1 cellular context compared by ENCODE assay signal in genomic region chr12:49088190-49088931, GRCh38.
TF ChIP-seq lines count a peak whose summit lies in the region.

No MANE protein-coding gene starts in this region.

TF ChIP-seq in H1, 55 proteins besides CTCF, POLR2A, EP300 and RAD21:
- TF ChIP-seq HDAC6 (IDR thresholded peaks at IDR 0.05; ENCODE audit: low read depth, low read length) = no peak
- no peak for TF ChIP-seq ATF2 (IDR thresholded peaks at IDR 0.05; ENCODE audit: low read length)
- TF ChIP-seq RNF2 (IDR thresholded peaks at IDR 0.05; ENCODE audit: borderline replicate concordance, low read depth, low read length, missing control alignments, poor library complexity, severe bottlenecking) = no peak
- TF ChIP-seq SP1 (IDR thresholded peaks at IDR 0.05; ENCODE audit: low read depth, low read length) = no peak
- TF ChIP-seq SRF (IDR thresholded peaks at IDR 0.05; ENCODE audit: low read depth, low read length) = no peak
- 0 out of 4 replicates have a peak, but pooled peaks of 1 of the 2 experiments have one; percentile 32 for TF ChIP-seq HDAC2 (IDR thresholded peaks at IDR 0.05; ENCODE audit: borderline replicate concordance in 1 of 2, low read depth in 2 of 2, low read length in 2 of 2)
- TF ChIP-seq CREB1 (IDR thresholded peaks at IDR 0.05) = peak; percentile 43; the same call in 1 of the 2 replicates
- 0 out of 2 replicates have a peak, but pooled peaks have one; percentile 18 for TF ChIP-seq JUND (IDR thresholded peaks at IDR 0.05; ENCODE audit: low read length)
- no peak for TF ChIP-seq FOSL1 (IDR thresholded peaks at IDR 0.05; ENCODE audit: insufficient read depth, low read depth, low read length)
- TF ChIP-seq, protein P1, sequence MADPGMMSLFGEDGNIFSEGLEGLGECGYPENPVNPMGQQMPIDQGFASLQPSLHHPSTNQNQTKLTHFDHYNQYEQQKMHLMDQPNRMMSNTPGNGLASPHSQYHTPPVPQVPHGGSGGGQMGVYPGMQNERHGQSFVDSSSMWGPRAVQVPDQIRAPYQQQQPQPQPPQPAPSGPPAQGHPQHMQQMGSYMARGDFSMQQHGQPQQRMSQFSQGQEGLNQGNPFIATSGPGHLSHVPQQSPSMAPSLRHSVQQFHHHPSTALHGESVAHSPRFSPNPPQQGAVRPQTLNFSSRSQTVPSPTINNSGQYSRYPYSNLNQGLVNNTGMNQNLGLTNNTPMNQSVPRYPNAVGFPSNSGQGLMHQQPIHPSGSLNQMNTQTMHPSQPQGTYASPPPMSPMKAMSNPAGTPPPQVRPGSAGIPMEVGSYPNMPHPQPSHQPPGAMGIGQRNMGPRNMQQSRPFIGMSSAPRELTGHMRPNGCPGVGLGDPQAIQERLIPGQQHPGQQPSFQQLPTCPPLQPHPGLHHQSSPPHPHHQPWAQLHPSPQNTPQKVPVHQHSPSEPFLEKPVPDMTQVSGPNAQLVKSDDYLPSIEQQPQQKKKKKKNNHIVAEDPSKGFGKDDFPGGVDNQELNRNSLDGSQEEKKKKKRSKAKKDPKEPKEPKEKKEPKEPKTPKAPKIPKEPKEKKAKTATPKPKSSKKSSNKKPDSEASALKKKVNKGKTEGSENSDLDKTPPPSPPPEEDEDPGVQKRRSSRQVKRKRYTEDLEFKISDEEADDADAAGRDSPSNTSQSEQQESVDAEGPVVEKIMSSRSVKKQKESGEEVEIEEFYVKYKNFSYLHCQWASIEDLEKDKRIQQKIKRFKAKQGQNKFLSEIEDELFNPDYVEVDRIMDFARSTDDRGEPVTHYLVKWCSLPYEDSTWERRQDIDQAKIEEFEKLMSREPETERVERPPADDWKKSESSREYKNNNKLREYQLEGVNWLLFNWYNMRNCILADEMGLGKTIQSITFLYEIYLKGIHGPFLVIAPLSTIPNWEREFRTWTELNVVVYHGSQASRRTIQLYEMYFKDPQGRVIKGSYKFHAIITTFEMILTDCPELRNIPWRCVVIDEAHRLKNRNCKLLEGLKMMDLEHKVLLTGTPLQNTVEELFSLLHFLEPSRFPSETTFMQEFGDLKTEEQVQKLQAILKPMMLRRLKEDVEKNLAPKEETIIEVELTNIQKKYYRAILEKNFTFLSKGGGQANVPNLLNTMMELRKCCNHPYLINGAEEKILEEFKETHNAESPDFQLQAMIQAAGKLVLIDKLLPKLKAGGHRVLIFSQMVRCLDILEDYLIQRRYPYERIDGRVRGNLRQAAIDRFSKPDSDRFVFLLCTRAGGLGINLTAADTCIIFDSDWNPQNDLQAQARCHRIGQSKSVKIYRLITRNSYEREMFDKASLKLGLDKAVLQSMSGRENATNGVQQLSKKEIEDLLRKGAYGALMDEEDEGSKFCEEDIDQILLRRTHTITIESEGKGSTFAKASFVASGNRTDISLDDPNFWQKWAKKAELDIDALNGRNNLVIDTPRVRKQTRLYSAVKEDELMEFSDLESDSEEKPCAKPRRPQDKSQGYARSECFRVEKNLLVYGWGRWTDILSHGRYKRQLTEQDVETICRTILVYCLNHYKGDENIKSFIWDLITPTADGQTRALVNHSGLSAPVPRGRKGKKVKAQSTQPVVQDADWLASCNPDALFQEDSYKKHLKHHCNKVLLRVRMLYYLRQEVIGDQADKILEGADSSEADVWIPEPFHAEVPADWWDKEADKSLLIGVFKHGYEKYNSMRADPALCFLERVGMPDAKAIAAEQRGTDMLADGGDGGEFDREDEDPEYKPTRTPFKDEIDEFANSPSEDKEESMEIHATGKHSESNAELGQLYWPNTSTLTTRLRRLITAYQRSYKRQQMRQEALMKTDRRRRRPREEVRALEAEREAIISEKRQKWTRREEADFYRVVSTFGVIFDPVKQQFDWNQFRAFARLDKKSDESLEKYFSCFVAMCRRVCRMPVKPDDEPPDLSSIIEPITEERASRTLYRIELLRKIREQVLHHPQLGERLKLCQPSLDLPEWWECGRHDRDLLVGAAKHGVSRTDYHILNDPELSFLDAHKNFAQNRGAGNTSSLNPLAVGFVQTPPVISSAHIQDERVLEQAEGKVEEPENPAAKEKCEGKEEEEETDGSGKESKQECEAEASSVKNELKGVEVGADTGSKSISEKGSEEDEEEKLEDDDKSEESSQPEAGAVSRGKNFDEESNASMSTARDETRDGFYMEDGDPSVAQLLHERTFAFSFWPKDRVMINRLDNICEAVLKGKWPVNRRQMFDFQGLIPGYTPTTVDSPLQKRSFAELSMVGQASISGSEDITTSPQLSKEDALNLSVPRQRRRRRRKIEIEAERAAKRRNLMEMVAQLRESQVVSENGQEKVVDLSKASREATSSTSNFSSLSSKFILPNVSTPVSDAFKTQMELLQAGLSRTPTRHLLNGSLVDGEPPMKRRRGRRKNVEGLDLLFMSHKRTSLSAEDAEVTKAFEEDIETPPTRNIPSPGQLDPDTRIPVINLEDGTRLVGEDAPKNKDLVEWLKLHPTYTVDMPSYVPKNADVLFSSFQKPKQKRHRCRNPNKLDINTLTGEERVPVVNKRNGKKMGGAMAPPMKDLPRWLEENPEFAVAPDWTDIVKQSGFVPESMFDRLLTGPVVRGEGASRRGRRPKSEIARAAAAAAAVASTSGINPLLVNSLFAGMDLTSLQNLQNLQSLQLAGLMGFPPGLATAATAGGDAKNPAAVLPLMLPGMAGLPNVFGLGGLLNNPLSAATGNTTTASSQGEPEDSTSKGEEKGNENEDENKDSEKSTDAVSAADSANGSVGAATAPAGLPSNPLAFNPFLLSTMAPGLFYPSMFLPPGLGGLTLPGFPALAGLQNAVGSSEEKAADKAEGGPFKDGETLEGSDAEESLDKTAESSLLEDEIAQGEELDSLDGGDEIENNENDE (IDR thresholded peaks at IDR 0.05; ENCODE audit: insufficient replicate concordance, low read length) = no peak
- TF ChIP-seq NANOG (IDR thresholded peaks at IDR 0.05; ENCODE audit: insufficient read depth, low read depth, low read length, poor library complexity, severe bottlenecking) = no peak
- TF ChIP-seq RFX5 (IDR thresholded peaks at IDR 0.05; ENCODE audit: borderline replicate concordance, low read depth, low read length) = peak; percentile 18; the same call in 1 of the 2 replicates
- TF ChIP-seq EZH2 (IDR thresholded peaks at IDR 0.05; ENCODE audit: low read depth, low read length, severe bottlenecking) = peak; percentile 45
- 0 out of 2 replicates have a peak, but pooled peaks have one; percentile 19 for TF ChIP-seq TBP (IDR thresholded peaks at IDR 0.05; ENCODE audit: low read depth, low read length)
- TF ChIP-seq GABPA (IDR thresholded peaks at IDR 0.05; ENCODE audit: borderline replicate concordance, insufficient read depth, low read length) = no peak
